Comparison of ENCODE assay signal across 8 cellular contexts in the genomic region with DNA sequence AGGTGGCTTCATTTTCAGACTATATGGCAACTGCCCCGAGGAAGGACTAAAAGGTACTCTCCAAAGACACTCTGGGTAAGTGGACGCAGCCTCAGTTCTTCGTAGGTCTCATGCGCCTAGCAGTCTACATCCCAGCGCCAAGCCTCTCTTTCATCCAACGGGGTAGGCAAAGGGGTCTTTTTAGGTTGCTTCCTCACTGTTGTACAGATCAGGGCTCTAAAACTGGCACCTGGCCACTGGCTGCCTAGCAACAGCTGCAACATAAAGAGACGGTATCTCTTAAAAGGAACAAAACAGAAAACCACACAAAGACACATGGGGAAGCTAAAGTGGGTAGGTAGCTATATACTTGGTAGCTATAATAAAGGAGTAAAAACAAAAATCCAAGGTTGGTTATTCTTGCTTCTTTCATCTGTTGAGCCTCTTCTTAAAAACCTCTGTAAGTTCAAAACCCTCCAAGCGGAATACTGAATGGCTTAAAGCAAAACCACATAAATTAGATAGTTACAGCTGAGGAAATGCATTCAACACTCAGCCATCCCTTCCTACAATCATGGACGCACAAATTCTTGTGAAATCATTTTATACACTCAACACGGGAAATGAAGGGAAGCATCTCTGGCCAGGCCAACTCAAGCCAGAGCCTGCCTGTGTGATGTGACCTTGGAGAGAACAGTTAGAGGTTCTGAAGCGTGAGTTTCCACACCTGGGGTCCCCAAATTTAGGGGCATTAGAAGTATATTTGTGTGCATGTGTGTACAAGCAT. TPM values are rescaled to one million over a fixed set of nuclear protein-coding genes. Genes with fewer than 3 reads are reported as not detected.
A peak's percentile ranks its signal among the peaks of the same experiment; 100 is the strongest.
DNase-seq lines count a peak whose midpoint lies in the region; ATAC-seq, FAIRE-seq and TF ChIP-seq lines count a peak whose summit lies in the region.

No MANE protein-coding gene starts in this region.

- TF ChIP-seq EP300 in SK-N-SH (IDR thresholded peaks at IDR 0.05; ENCODE audit: borderline replicate concordance in 1 of 2, low read depth in 1 of 2, low read length in 1 of 2) = no peak

- H3K9ac ChIP-seq in KMS-11 = peak overlapping the region; percentile 72
- H3K9ac ChIP-seq in SK-N-SH = no peak overlapping the region
- H3K9ac ChIP-seq in mesenchymal stem cell (ENCODE audit: low read length) = no peak overlapping the region
- peak overlapping the region in 1 of 2 donors; percentile 24 for H3K9ac ChIP-seq in kidney (ENCODE audit: low read length in 2 of 2)

- no peaks in the 10 kb centered on the region for H3K9me3 ChIP-seq in SK-N-SH
- H3K9me3 ChIP-seq in mesenchymal stem cell (ENCODE audit: control insufficient read depth, low read length) = no peaks in the 10 kb centered on the region
- no peaks in the 10 kb centered on the region for H3K9me3 ChIP-seq in kidney (ENCODE audit: control insufficient read depth in 1 of 2, low read length in 2 of 2)

- no peak for TF ChIP-seq CTCF in KMS-11 (conservative IDR thresholded peaks at IDR 0.05; ENCODE audit: low read depth, low read length)
- no peak for TF ChIP-seq CTCF in SK-N-SH (IDR thresholded peaks at IDR 0.05)
- no peak for TF ChIP-seq CTCF in kidney (IDR thresholded peaks at IDR 0.05; ENCODE audit: borderline replicate concordance, extremely low read depth, insufficient read depth)
- TF ChIP-seq CTCF in omental fat pad (IDR thresholded peaks at IDR 0.05) = no peak

- peaks cover 87% of the 10 kb centered on the region for H3K4me1 ChIP-seq in KMS-11 (ENCODE audit: low read depth, poor library complexity, severe bottlenecking)
- H3K4me1 ChIP-seq in SK-N-SH (ENCODE audit: control insufficient read depth in 1 of 2, insufficient read depth in 2 of 2, low read depth in 1 of 2, low read length in 1 of 2) = peaks cover 11 to 23% of the 10 kb centered on the region in 2 experiments
- H3K4me1 ChIP-seq in mesenchymal stem cell (ENCODE audit: control insufficient read depth, insufficient read depth, low read depth, low read length) = no peaks in the 10 kb centered on the region
- peaks cover 3 to 10% of the 10 kb centered on the region in 2 donors for H3K4me1 ChIP-seq in kidney (ENCODE audit: control insufficient read depth in 1 of 2, insufficient read depth in 1 of 2, low read depth in 1 of 2, low read length in 2 of 2)

- H2BK15ac ChIP-seq in mesenchymal stem cell (ENCODE audit: low read depth, poor library complexity, severe bottlenecking) = no peak overlapping the region

- H3K18ac ChIP-seq in mesenchymal stem cell (ENCODE audit: low read depth in 1 of 2, low read length in 2 of 2) = no peak overlapping the region

- CTCF ChIA-PET in SK-N-SH (lab: Yijun Ruan, JAX) = interaction anchor here (1.4 to 3.2 kb wide), 3 partner anchors 11 to 262 kb away, joined by 4 to 10 read pairs (median 8); no protein-coding TSS in a partner anchor

- H4K20me1 ChIP-seq in KMS-11 (ENCODE audit: insufficient read depth) = no peaks in the 10 kb centered on the region; the same call in 1 of the 2 replicates
- peaks cover 25% of the 10 kb centered on the region for H4K20me1 ChIP-seq in SK-N-SH (ENCODE audit: insufficient read depth)

- H3K9me2 ChIP-seq in SK-N-SH = no peaks in the 10 kb centered on the region

- no peak for TF ChIP-seq RAD21 in SK-N-SH (IDR thresholded peaks at IDR 0.05; ENCODE audit: low read length)

- no peak for FAIRE-seq in kidney (lab: Jason Lieb, UNC)

- H3K14ac ChIP-seq in mesenchymal stem cell (ENCODE audit: low read length in 2 of 2) = no peak overlapping the region

- H3K36me3 ChIP-seq in KMS-11 (ENCODE audit: insufficient read depth) = no peaks in the 10 kb centered on the region
- no peaks in the 10 kb centered on the region for H3K36me3 ChIP-seq in SK-N-SH (replicated peaks in 1 of 2; ENCODE audit: control insufficient read depth in 1 of 2, insufficient read depth in 2 of 2, low read length in 1 of 2)
- no peaks in the 10 kb centered on the region for H3K36me3 ChIP-seq in mesenchymal stem cell (ENCODE audit: control insufficient read depth in 1 of 2, insufficient read depth in 2 of 2, low read depth in 1 of 2, low read length in 2 of 2)
- no peaks in the 10 kb centered on the region for H3K36me3 ChIP-seq in kidney (ENCODE audit: control insufficient read depth in 1 of 2, insufficient read depth in 2 of 2, low read length in 2 of 2)

- H3K79me2 ChIP-seq in KMS-11 (ENCODE audit: insufficient read depth, low read depth) = peaks cover 97% of the 10 kb centered on the region
- peaks cover 85% of the 10 kb centered on the region for H3K79me2 ChIP-seq in SK-N-SH (ENCODE audit: insufficient read depth)

- H3F3A ChIP-seq in SK-N-SH (replicated peaks; ENCODE audit: insufficient read depth) = peaks cover 13% of the 10 kb centered on the region

- H3K23ac ChIP-seq in mesenchymal stem cell (ENCODE audit: low read length in 2 of 2) = no peak overlapping the region

- H2AFZ ChIP-seq in KMS-11 (ENCODE audit: low read depth) = no peak overlapping the region
- no peak overlapping the region for H2AFZ ChIP-seq in SK-N-SH (ENCODE audit: low read depth)
- H2AFZ ChIP-seq in mesenchymal stem cell (ENCODE audit: low read depth, low read length) = no peak overlapping the region

- H3K4me2 ChIP-seq in KMS-11 (peak overlapping the region; percentile 85), SK-N-SH (no peak overlapping the region), mesenchymal stem cell (ENCODE audit: low read length, poor library complexity, severe bottlenecking) (no peak overlapping the region)

- H3K27ac ChIP-seq in KMS-11 = peak overlapping the region; percentile 96
- peak overlapping the region; percentile 2 to 23; a peak in 3 of 4 replicates for H3K27ac ChIP-seq in SK-N-SH (ENCODE audit: low read depth in 2 of 2, low read length in 1 of 2)
- no peak overlapping the region for H3K27ac ChIP-seq in mesenchymal stem cell (ENCODE audit: low read length, poor library complexity, severe bottlenecking)
- no peak overlapping the region for H3K27ac ChIP-seq in kidney (ENCODE audit: low read depth in 2 of 2, low read length in 2 of 2)

- WGBS in SK-N-SH (ENCODE audit: low lambda C conversion rate) = 88% methylated on average over 11 of the region's 11 CpGs
- 97% methylated on average over 10 of the region's 11 CpGs for WGBS in mesenchymal stem cell

- POLR2A ChIA-PET in SK-N-SH (lab: Yijun Ruan, JAX) = no interaction called here

- no peak overlapping the region for H3K4ac ChIP-seq in mesenchymal stem cell (ENCODE audit: low read depth in 1 of 2, low read length in 2 of 2)

- DNase-seq in SK-N-SH (peak; percentile 58), astrocyte of the hippocampus (ENCODE audit: low read depth, low spot score) (peak; percentile 88), mesenchymal stem cell (peak; percentile 47), NCI-H1930 (lab: John Stamatoyannopoulos, UW) (no peak), kidney (no peak), omental fat pad (ENCODE audit: low spot score) (no peak)

- H4K91ac ChIP-seq in mesenchymal stem cell (ENCODE audit: low read length) = no peak overlapping the region

- peaks cover 17% of the 10 kb centered on the region for H3K79me1 ChIP-seq in mesenchymal stem cell (replicated peaks; ENCODE audit: low read length, poor library complexity, severe bottlenecking)

- H3K27me3 ChIP-seq in KMS-11 (ENCODE audit: insufficient read depth, low read depth) = no peaks in the 10 kb centered on the region
- H3K27me3 ChIP-seq in SK-N-SH (ENCODE audit: insufficient read depth) = no peaks in the 10 kb centered on the region
- H3K27me3 ChIP-seq in mesenchymal stem cell (ENCODE audit: control insufficient read depth in 1 of 2, insufficient read depth in 1 of 2, low read length in 2 of 2) = no peaks in the 10 kb centered on the region

- H2BK120ac ChIP-seq in mesenchymal stem cell (ENCODE audit: low read depth, low read length) = no peak overlapping the region

- H2BK5ac ChIP-seq in mesenchymal stem cell (ENCODE audit: low read depth, low read length, poor library complexity, severe bottlenecking) = no peak overlapping the region

- intact Hi-C loops in kidney (cut with DNase I) = no loop called here

- ATAC-seq in GM18907 (IDR thresholded peaks at IDR 0.05; ENCODE audit: unreplicated experiment) (peak; percentile 78), omental fat pad (ENCODE audit: low FRiP score) (no peak)

- no peak overlapping the region for H4K8ac ChIP-seq in mesenchymal stem cell (ENCODE audit: low read length)

- no peak overlapping the region for H2AK5ac ChIP-seq in mesenchymal stem cell (ENCODE audit: low read length, severe bottlenecking)

- H3K4me3 ChIP-seq in KMS-11 (IDR thresholded peaks at IDR 0.05; ENCODE audit: insufficient read depth, low read depth, low read length) (peak overlapping the region; percentile 56), SK-N-SH (ENCODE audit: low read depth in 2 of 2, low read length in 1 of 2) (no peak overlapping the region), mesenchymal stem cell (ENCODE audit: insufficient read depth in 1 of 2, low read depth in 1 of 2, low read length in 2 of 2) (no peak overlapping the region), kidney (ENCODE audit: low read length in 2 of 2) (no peak overlapping the region)

- no peak overlapping the region for H2BK12ac ChIP-seq in mesenchymal stem cell (ENCODE audit: low read length in 2 of 2)

TF ChIP-seq in SK-N-SH, 30 proteins besides CTCF, POLR2A, EP300 and RAD21:
- TF ChIP-seq RFX5 (IDR thresholded peaks at IDR 0.05; ENCODE audit: low read length) (peak; percentile 75), MXI1 (IDR thresholded peaks at IDR 0.05; ENCODE audit: low read depth, low read length) (peak; percentile 30; the same call in 1 of the 2 replicates)
- TF ChIP-seq, protein P1, sequence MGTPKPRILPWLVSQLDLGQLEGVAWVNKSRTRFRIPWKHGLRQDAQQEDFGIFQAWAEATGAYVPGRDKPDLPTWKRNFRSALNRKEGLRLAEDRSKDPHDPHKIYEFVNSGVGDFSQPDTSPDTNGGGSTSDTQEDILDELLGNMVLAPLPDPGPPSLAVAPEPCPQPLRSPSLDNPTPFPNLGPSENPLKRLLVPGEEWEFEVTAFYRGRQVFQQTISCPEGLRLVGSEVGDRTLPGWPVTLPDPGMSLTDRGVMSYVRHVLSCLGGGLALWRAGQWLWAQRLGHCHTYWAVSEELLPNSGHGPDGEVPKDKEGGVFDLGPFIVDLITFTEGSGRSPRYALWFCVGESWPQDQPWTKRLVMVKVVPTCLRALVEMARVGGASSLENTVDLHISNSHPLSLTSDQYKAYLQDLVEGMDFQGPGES (IDR thresholded peaks at IDR 0.05; ENCODE audit: low read depth, low read length) = no peak

RNA-seq across cellular contexts. Expression of a gene that starts 22.7 kb away (rescaled TPM):
- 23.8 and 24.8 TPM in 2 replicates for polyA plus RNA-seq in SK-N-SH (2012; rRNA removed)
- 16.9 and 20.7 TPM in 2 replicates for polyA plus RNA-seq in SK-N-SH (2012; cell fraction: cytosol; rRNA removed)
- polyA plus RNA-seq in SK-N-SH (2012; cell fraction: nucleus; rRNA removed) = 77.4 and 80.9 TPM in 2 replicates
- polyA plus RNA-seq in mesenchymal stem cell (2013, experiment 1 of 2) = 15.0 TPM
- polyA plus RNA-seq in mesenchymal stem cell (2013, experiment 2 of 2) = 14.3 TPM
- 59.7 TPM for total RNA-seq in kidney
- 25.3 TPM for polyA plus RNA-seq in kidney (ENCODE audit: insufficient read depth, low read depth, low replicate concordance)
- total RNA-seq in omental fat pad = 100 to 1,000 TPM in 2 of 4 donors, 10 to 100 TPM in 2; 50.0 to 139 (median 83.7) TPM

Comparison
In these comparisons a context has a peak if more than half of its experiments do, and no peak if none do; other contexts are left out.
1. H3K27ac ChIP-seq: peak in KMS-11 (single experiment) and SK-N-SH (2 of 2); none in mesenchymal stem cell (single experiment) and kidney (0 of 2).
2. DNase-seq: peak in SK-N-SH (single experiment), astrocyte of the hippocampus (single experiment) and mesenchymal stem cell (single experiment); none in NCI-H1930 (0 of 2), kidney (single experiment) and omental fat pad (single experiment).